Comparison of ENCODE assay signal across 11 cellular contexts in the genomic region with DNA sequence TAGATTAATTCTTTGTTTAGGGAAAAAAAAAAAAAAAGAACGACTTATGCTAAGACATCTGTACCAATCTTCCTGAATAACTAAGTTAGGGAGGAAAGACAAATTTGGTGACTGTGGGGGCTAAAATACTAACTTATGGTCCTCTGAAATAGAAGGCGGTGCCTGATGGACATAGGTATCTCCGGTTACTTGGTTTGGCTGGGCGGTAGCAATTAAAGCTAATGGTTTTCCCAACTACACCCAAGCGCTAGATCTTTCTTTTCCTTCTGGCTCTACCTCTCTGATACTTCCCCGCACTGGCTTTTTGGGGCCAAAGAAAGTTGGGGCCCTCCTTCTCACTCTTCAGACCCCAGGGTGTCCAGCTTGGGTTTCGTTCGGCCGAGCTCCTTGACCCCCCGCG. TPM values are rescaled to one million over a fixed set of nuclear protein-coding genes. Genes with fewer than 3 reads are reported as not detected.
DNase-seq lines count a peak whose midpoint lies in the region; ATAC-seq and TF ChIP-seq lines count a peak whose summit lies in the region.
"Had no signal": no experiment of that assay in that cellular context is flagged by ENCODE, and none has a peak within 500 bp of the region (broad histone marks: within the 10 kb centered on the region; RNA-seq: fewer than 3 reads in every experiment).

No MANE protein-coding gene starts in this region.

- no peak overlapping the region for H3T11ph ChIP-seq in H9 (ENCODE audit: low read length)

- no peaks in the 10 kb centered on the region for H4K20me1 ChIP-seq in H9 (ENCODE audit: control insufficient read depth, insufficient read depth, insufficient read length)

- H2BK15ac ChIP-seq in H9 (ENCODE audit: low read depth, low read length) (no peak overlapping the region), mesendoderm (replicated peaks; ENCODE audit: low read depth) (peak overlapping the region; percentile 75)

- H2BK120ac ChIP-seq in H9 (ENCODE audit: low read depth, low read length, poor library complexity, severe bottlenecking) (no peak overlapping the region), mesendoderm (ENCODE audit: low read depth, low read length) (no peak overlapping the region)

- TF ChIP-seq EP300 in stomach (IDR thresholded peaks at IDR 0.05) = no peak

- H3K4ac ChIP-seq in H9 (ENCODE audit: low read depth, low read length) = no peak overlapping the region
- H3K4ac ChIP-seq in mesendoderm (ENCODE audit: low read depth, low read length) = no peak overlapping the region

- peak overlapping the region; percentile 42 to 76 for H3K4me3 Mint-ChIP-seq in H9
- H3K4me3 Mint-ChIP-seq in activated T-helper 2 cell treated with anti-CD3 and anti-CD28 coated beads, Interferon-gamma antibody, Interleukin-2, Interleukin-4, amounts not matched to agents 10 μg/mL and 5 μg/mL and 100 μg/mL, durations not matched to agents 14 hours and 24 hours and 36 hours (ENCODE audit: low read depth) = no peak overlapping the region

- intact Hi-C loops in dorsolateral prefrontal cortex (cut with DNase I) = loop anchor here in 1 of 2 donors (10.0 kb wide), 1 partner anchor 305 kb away; no protein-coding TSS in a partner anchor
- intact Hi-C loops in stomach (cut with DNase I; ENCODE audit: low total_unique reads) = no loop called here
- intact Hi-C loops in activated T-helper 2 cell treated with anti-CD3 and anti-CD28 coated beads, Interferon-gamma antibody, Interleukin-2, Interleukin-4, amounts not matched to agents 10 μg/mL and 5 μg/mL and 100 μg/mL, durations not matched to agents 14 hours and 24 hours and 36 hours (cut with micrococcal nuclease) = no loop called here

- WGBS in H9 (ENCODE audit: extremely low coverage, insufficient read length, low lambda C conversion rate) = no CpG with 5 or more reads among the region's 11 CpGs
- WGBS in mesendoderm (ENCODE audit: extremely low coverage, insufficient coverage, low lambda C conversion rate) = no CpG with 5 or more reads among the region's 11 CpGs
- 35 to 54% (median 39%) methylated on average over 11 of the region's 11 CpGs for WGBS in stomach, 5 donors

- no peaks in the 10 kb centered on the region for H3K36me3 ChIP-seq in mesendoderm (ENCODE audit: control insufficient read depth, insufficient read depth, low read length)
- no peaks in the 10 kb centered on the region for H3K36me3 ChIP-seq in stomach
- H3K36me3 ChIP-seq: MG63 had no signal

- H3K4me2 ChIP-seq in H9 (ENCODE audit: insufficient read depth, insufficient read length, low read length) = peak overlapping the region; percentile 82
- peak overlapping the region; percentile 77 for H3K4me2 ChIP-seq in mesendoderm (ENCODE audit: low read length)

- TF ChIP-seq CTCF in H9 (conservative IDR thresholded peaks at IDR 0.05) (no peak), dorsolateral prefrontal cortex (IDR thresholded peaks at IDR 0.05 in 54 of 56, conservative IDR thresholded peaks at IDR 0.05 in 2 of 56; ENCODE audit: low read depth in 1 of 56, partially characterized antibody in 56 of 56) (no peak), stomach (IDR thresholded peaks at IDR 0.05) (no peak)

- H3K4me1 ChIP-seq in H9 (ENCODE audit: insufficient read depth, low read length) (no peaks in the 10 kb centered on the region; the same call in 1 of the 2 replicates), mesendoderm (ENCODE audit: control insufficient read depth, low read depth, low read length) (no peaks in the 10 kb centered on the region), stomach (peaks cover 0 to 24% (median 17%) of the 10 kb centered on the region in 4 donors)

- H2BK5ac ChIP-seq in H9 (ENCODE audit: insufficient read length, low read length) = no peak overlapping the region
- no peak overlapping the region for H2BK5ac ChIP-seq in mesendoderm (ENCODE audit: low read length)

- no peak overlapping the region for H4K5ac ChIP-seq in H9 (ENCODE audit: insufficient read length, low read depth, low read length)
- no peak overlapping the region for H4K5ac ChIP-seq in mesendoderm (ENCODE audit: low read length)

- H2AFZ ChIP-seq in H9 (ENCODE audit: low read length) = no peak overlapping the region

- no peaks in the 10 kb centered on the region for H3K9me3 Mint-ChIP-seq in H9
- no peaks in the 10 kb centered on the region for H3K9me3 Mint-ChIP-seq in activated T-helper 2 cell treated with anti-CD3 and anti-CD28 coated beads, Interferon-gamma antibody, Interleukin-2, Interleukin-4, amounts not matched to agents 10 μg/mL and 5 μg/mL and 100 μg/mL, durations not matched to agents 14 hours and 24 hours and 36 hours

- H3K4me3 ChIP-seq in dorsolateral prefrontal cortex (peak overlapping the region in 57 of 59 donors; percentile 34 to 91 (median 81)), mesendoderm (ENCODE audit: low read length) (peak overlapping the region; percentile 23), stomach (peak overlapping the region; percentile 75 to 80 (median 76))
- H3K4me3 ChIP-seq: MG63 had no signal

- H3K79me2 ChIP-seq in H9 (ENCODE audit: insufficient read depth, low read length) = no peaks in the 10 kb centered on the region
- no peaks in the 10 kb centered on the region for H3K79me2 ChIP-seq in mesendoderm (ENCODE audit: control insufficient read depth, insufficient read depth, low read length)

- no peak overlapping the region for H3K18ac ChIP-seq in H9 (ENCODE audit: insufficient read length, low read depth, low read length)
- H3K18ac ChIP-seq in mesendoderm (ENCODE audit: low read length) = no peak overlapping the region

- H2AK5ac ChIP-seq in H9 (ENCODE audit: insufficient read length, low read length) = no peak overlapping the region
- H2AK5ac ChIP-seq in mesendoderm (ENCODE audit: low read length) = no peak overlapping the region

- no peak for TF ChIP-seq POLR2A in stomach (IDR thresholded peaks at IDR 0.05)

- no peak overlapping the region for H4K91ac ChIP-seq in H9 (ENCODE audit: insufficient read length, low read depth, low read length)

- peaks cover 91% of the 10 kb centered on the region for H3K27me3 Mint-ChIP-seq in H9 (ENCODE audit: low read depth)
- peaks cover 56% of the 10 kb centered on the region for H3K27me3 Mint-ChIP-seq in activated T-helper 2 cell treated with anti-CD3 and anti-CD28 coated beads, Interferon-gamma antibody, Interleukin-2, Interleukin-4, amounts not matched to agents 10 μg/mL and 5 μg/mL and 100 μg/mL, durations not matched to agents 14 hours and 24 hours and 36 hours (ENCODE audit: low read depth)

- H3K27ac Mint-ChIP-seq in H9 = no peak overlapping the region
- H3K27ac Mint-ChIP-seq in activated T-helper 2 cell treated with anti-CD3 and anti-CD28 coated beads, Interferon-gamma antibody, Interleukin-2, Interleukin-4, amounts not matched to agents 10 μg/mL and 5 μg/mL and 100 μg/mL, durations not matched to agents 14 hours and 24 hours and 36 hours = no peak overlapping the region

- H3K36me3 Mint-ChIP-seq in H9 (ENCODE audit: insufficient read depth in 1 of 3, low read depth in 3 of 3) = peaks cover 0 to 3% (median 0%) of the 10 kb centered on the region in 3 experiments; a peak in 3 of 7 replicates
- no peaks in the 10 kb centered on the region for H3K36me3 Mint-ChIP-seq in activated T-helper 2 cell treated with anti-CD3 and anti-CD28 coated beads, Interferon-gamma antibody, Interleukin-2, Interleukin-4, amounts not matched to agents 10 μg/mL and 5 μg/mL and 100 μg/mL, durations not matched to agents 14 hours and 24 hours and 36 hours (ENCODE audit: low read depth)

- H3K56ac ChIP-seq in H9 (ENCODE audit: insufficient read length, low read depth, low read length) (no peak overlapping the region), mesendoderm (ENCODE audit: low read length) (peak overlapping the region; percentile 80)

- H3K79me1 ChIP-seq in H9 (ENCODE audit: insufficient read depth, low read depth, low read length, poor library complexity, severe bottlenecking) = no peaks in the 10 kb centered on the region
- no peaks in the 10 kb centered on the region for H3K79me1 ChIP-seq in mesendoderm (ENCODE audit: low read length)

- no peak for ATAC-seq in GM19397 (IDR thresholded peaks at IDR 0.05; ENCODE audit: unreplicated experiment)

- H4K8ac ChIP-seq in H9 (replicated peaks; ENCODE audit: insufficient read length, low read depth, low read length) (no peak overlapping the region), mesendoderm (ENCODE audit: low read depth, low read length) (no peak overlapping the region)

- no peak overlapping the region for H3K14ac ChIP-seq in H9 (ENCODE audit: insufficient read depth, low read length)

- H3K23ac ChIP-seq in H9 (ENCODE audit: insufficient read length, low read depth, low read length) = no peak overlapping the region
- H3K23ac ChIP-seq in mesendoderm (ENCODE audit: low read length) = no peak overlapping the region

- H3K27ac ChIP-seq in H9 (ENCODE audit: insufficient read length, low read depth, low read length) = no peak overlapping the region
- H3K27ac ChIP-seq in dorsolateral prefrontal cortex = peak overlapping the region in 55 of 59 donors; percentile 40 to 93 (median 82)
- no peak overlapping the region for H3K27ac ChIP-seq in mesendoderm (ENCODE audit: low read depth, low read length)
- peak overlapping the region in 4 of 5 donors; percentile 45 to 92 (median 73) for H3K27ac ChIP-seq in stomach

- H3K4me1 Mint-ChIP-seq in H9 = peaks cover 13 to 31% of the 10 kb centered on the region in 2 experiments
- H3K4me1 Mint-ChIP-seq in activated T-helper 2 cell treated with anti-CD3 and anti-CD28 coated beads, Interferon-gamma antibody, Interleukin-2, Interleukin-4, amounts not matched to agents 10 μg/mL and 5 μg/mL and 100 μg/mL, durations not matched to agents 14 hours and 24 hours and 36 hours (ENCODE audit: low read depth) = peaks cover 5% of the 10 kb centered on the region

- no peak overlapping the region for H2BK20ac ChIP-seq in H9 (ENCODE audit: low read depth, low read length, poor library complexity, severe bottlenecking)

- peaks cover 13% of the 10 kb centered on the region for H3K23me2 ChIP-seq in H9 (ENCODE audit: insufficient read length, low read depth, low read length, poor library complexity, severe bottlenecking)

- H2BK12ac ChIP-seq in H9 (ENCODE audit: insufficient read length, low read depth, low read length) = no peak overlapping the region

- DNase-seq in H9 (no peak), dorsolateral prefrontal cortex (no peak), mesendoderm (peak; percentile 33), stomach (no peak), SHP77 treated with DMSO at 0.1 percent for 48 hours (lab: John Stamatoyannopoulos, UW) (no peak)
- DNase-seq in activated T-helper 2 cell treated with anti-CD3 and anti-CD28 coated beads, Interferon-gamma antibody, Interleukin-2, Interleukin-4, amounts not matched to agents 10 μg/mL and 5 μg/mL and 100 μg/mL, durations not matched to agents 14 hours and 24 hours and 36 hours (ENCODE audit: low spot score) = no peak
- no peak for DNase-seq in activated CD4-positive, alpha-beta T cell treated with anti-CD3 and anti-CD28 coated beads for 1 hour
- DNase-seq: hippocampal formation, MG63 had no signal

- H3K9me3 ChIP-seq in H9 (ENCODE audit: control insufficient read depth, low read depth, low read length) = no peaks in the 10 kb centered on the region
- H3K9me3 ChIP-seq in stomach = no peaks in the 10 kb centered on the region
- H3K9me3 ChIP-seq: MG63 had no signal

- H3K27me3 ChIP-seq in H9 (ENCODE audit: insufficient read depth, low read length) (peaks cover 35% of the 10 kb centered on the region), dorsolateral prefrontal cortex (no peaks in the 10 kb centered on the region), mesendoderm (ENCODE audit: insufficient read depth, low read length, poor library complexity) (peaks cover 5% of the 10 kb centered on the region), stomach (peaks cover 0 to 36% (median 22%) of the 10 kb centered on the region in 3 donors)
- H3K27me3 ChIP-seq: MG63 had no signal

- H3K9ac ChIP-seq in H9 (ENCODE audit: extremely low read depth, insufficient read length, low read length) = no peak overlapping the region
- H3K9ac ChIP-seq in mesendoderm (ENCODE audit: low read length) = peak overlapping the region; percentile 64

RNA-seq across cellular contexts. Expression of a gene that starts 1.0 kb away (rescaled TPM):
- 0.48 and 0.55 TPM in 2 replicates for total RNA-seq in H9 (2021)
- total RNA-seq in dorsolateral prefrontal cortex = 10 to 100 TPM in 45 of 120 experiments, 1 to 10 TPM in 75; 3.6 to 19.5 (median 9.2) TPM
- polyA plus RNA-seq in mesendoderm (2013, experiment 1 of 2) = 2.4 TPM
- polyA plus RNA-seq in mesendoderm (2013, experiment 2 of 2) = 2.0 TPM
- total RNA-seq in stomach = 1 to 10 TPM in 3 of 5 donors, under 1 TPM in 1, not detected in 1; 0.58 to 2.6 (median 1.8) TPM
- polyA plus RNA-seq in stomach = 1 to 10 TPM in 1 of 3 donors, under 1 TPM in 2; 0.25 to 1.6 (median 0.92) TPM
- total RNA-seq in activated T-helper 2 cell treated with anti-CD3 and anti-CD28 coated beads, Interferon-gamma antibody, Interleukin-2, Interleukin-4, amounts not matched to agents 10 μg/mL and 5 μg/mL and 100 μg/mL, durations not matched to agents 14 hours and 24 hours and 36 hours = not detected in 2 replicates
- total RNA-seq: T-helper 2 cell treated with Interferon-gamma antibody and Interleukin-4, amounts not matched to agents 100 ng/mL and 5 ng/mL, for 36 hours had no signal

Comparison
In these comparisons a context has a peak if more than half of its experiments do, and no peak if none do; other contexts are left out.
1. H3K27ac ChIP-seq: peak in dorsolateral prefrontal cortex (55 of 59) and stomach (4 of 5); none in H9 (single experiment) and mesendoderm (single experiment).
2. H3K4me3 ChIP-seq: peak in every context shown above with its lines; median percentile 81 in dorsolateral prefrontal cortex; 76 in stomach; 23 in mesendoderm.